Comparison of ENCODE assay signal across 9 cellular contexts in the genomic region with DNA sequence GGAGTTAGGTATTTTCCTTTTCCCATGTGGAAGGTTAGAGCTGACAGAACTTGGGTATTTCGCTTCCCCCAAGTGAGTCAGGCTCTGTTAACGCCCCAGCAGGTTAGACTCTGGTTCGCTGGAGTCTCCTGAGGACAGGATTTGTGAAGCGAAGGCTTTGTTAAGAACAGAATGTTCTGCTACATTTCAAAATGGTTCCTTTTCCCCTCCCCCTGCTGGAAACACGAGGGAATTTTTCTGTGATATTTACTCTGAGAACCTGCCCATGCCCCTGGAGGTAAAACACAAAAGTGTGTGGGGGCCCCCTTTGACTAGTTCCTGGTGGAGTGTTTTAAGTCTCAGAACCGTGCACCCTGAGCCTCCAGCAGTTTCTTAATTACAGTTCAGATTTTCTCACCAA.
A peak's percentile ranks its signal among the peaks of the same experiment; 100 is the strongest.
DNase-seq lines count a peak whose midpoint lies in the region; ATAC-seq and TF ChIP-seq lines count a peak whose summit lies in the region.
"Had no signal": no experiment of that assay in that cellular context is flagged by ENCODE, and none has a peak within 500 bp of the region (broad histone marks: within the 10 kb centered on the region; RNA-seq: fewer than 3 reads in every experiment).

No MANE protein-coding gene starts in this region.

- H3K27me3 Mint-ChIP-seq in activated T-cell treated with anti-CD3 and anti-CD28 coated beads, Interleukin-2, amount 50 U/mL, for 24 hours: peaks cover 6% of the 10 kb centered on the region
- H3K27me3 Mint-ChIP-seq: activated B cell treated with CpG ODN at 0.5 μM for 24 hours had no signal

- intact Hi-C loops in OCI-LY7 (cut with micrococcal nuclease; ENCODE audit: unreplicated experiment) (no loop called here), sciatic nerve (cut with DNase I) (no loop called here)

- H3K27ac Mint-ChIP-seq in activated T-cell treated with anti-CD3 and anti-CD28 coated beads, Interleukin-2, amount 50 U/mL, for 24 hours: no peak overlapping the region
- H3K27ac Mint-ChIP-seq: activated B cell treated with CpG ODN at 0.5 μM for 24 hours had no signal

- H3K4me2 ChIP-seq in OCI-LY7 (ENCODE audit: low read length): no peak overlapping the region

- H4K20me1 ChIP-seq in OCI-LY7 (ENCODE audit: insufficient read depth, low read length): no peaks in the 10 kb centered on the region

- 0 out of 2 replicates have a peak, but pooled peaks have one; percentile 25 for TF ChIP-seq CTCF in OCI-LY7 (conservative IDR thresholded peaks at IDR 0.05; ENCODE audit: low read length)

- H3K4me1 ChIP-seq in OCI-LY7 (ENCODE audit: insufficient read depth, low read length, poor library complexity, severe bottlenecking): no peaks in the 10 kb centered on the region

- ATAC-seq in sciatic nerve (peak; percentile 75), HG02870 (IDR thresholded peaks at IDR 0.05; ENCODE audit: unreplicated experiment) (no peak)

- no peaks in the 10 kb centered on the region for H3K79me2 ChIP-seq in OCI-LY7 (ENCODE audit: insufficient read depth, low read depth, low read length)

- no peak overlapping the region for H3K27ac ChIP-seq in OCI-LY7 (ENCODE audit: low read depth, low read length, poor library complexity, severe bottlenecking)

- no peaks in the 10 kb centered on the region for H3K9me3 Mint-ChIP-seq in activated T-cell treated with anti-CD3 and anti-CD28 coated beads, Interleukin-2, amount 50 U/mL, for 24 hours
- H3K9me3 Mint-ChIP-seq: activated B cell treated with CpG ODN at 0.5 μM for 24 hours had no signal

- BruUV-seq in OCI-LY7 (replicated peaks; lab: Mats Ljungman, UMichigan): no TSS peak

- peak; percentile 2 for DNase-seq in NCI-H1436 (lab: John Stamatoyannopoulos, UW)
- no peak for DNase-seq in NCI-H1436 treated with DMSO at 0.1 percent for 48 hours (lab: John Stamatoyannopoulos, UW)
- no peak for DNase-seq in OCI-LY7 (ENCODE audit: low spot score)
- DNase-seq in erythroblast (lab: John Stamatoyannopoulos, UW): peak; percentile 34 to 51
- no peak for DNase-seq in sciatic nerve (ENCODE audit: low spot score)
- DNase-seq in activated T-cell treated with anti-CD3 and anti-CD28 coated beads, Interleukin-2, amount 50 U/mL, for 24 hours: no peak
- DNase-seq in AG20443 (ENCODE audit: low spot score): no peak
- DNase-seq: activated B cell treated with CpG ODN at 0.5 μM for 24 hours had no signal

- no peaks in the 10 kb centered on the region for H3K36me3 Mint-ChIP-seq in activated T-cell treated with anti-CD3 and anti-CD28 coated beads, Interleukin-2, amount 50 U/mL, for 24 hours (ENCODE audit: low read depth)

- CTCF ChIA-PET in OCI-LY7 (lab: Charles Lee; ENCODE audit: unreplicated experiment): interaction anchor here (0.6 kb wide), 1 partner anchor 30 kb away, joined by 6 read pairs; no protein-coding TSS in a partner anchor

- TF ChIP-seq POLR2A in erythroblast (IDR thresholded peaks at IDR 0.05; ENCODE audit: low read length): no peak

- H3K4me1 Mint-ChIP-seq in activated T-cell treated with anti-CD3 and anti-CD28 coated beads, Interleukin-2, amount 50 U/mL, for 24 hours (ENCODE audit: low read depth): no peaks in the 10 kb centered on the region
- H3K4me1 Mint-ChIP-seq: activated B cell treated with CpG ODN at 0.5 μM for 24 hours had no signal

- no peaks in the 10 kb centered on the region for H3K9me2 ChIP-seq in OCI-LY7 (ENCODE audit: insufficient read depth, low read length)

- POLR2A ChIA-PET in OCI-LY7 (lab: Charles Lee): no interaction called here

- no peak overlapping the region for H2AFZ ChIP-seq in OCI-LY7 (ENCODE audit: low read length)

- H3K36me3 ChIP-seq in OCI-LY7 (ENCODE audit: insufficient read depth, low read length): no peaks in the 10 kb centered on the region

- H3K4me3 Mint-ChIP-seq in activated T-cell treated with anti-CD3 and anti-CD28 coated beads, Interleukin-2, amount 50 U/mL, for 24 hours: no peak overlapping the region
- H3K4me3 Mint-ChIP-seq: activated B cell treated with CpG ODN at 0.5 μM for 24 hours had no signal

- H3K4me3 ChIP-seq in OCI-LY7 (ENCODE audit: low read depth, low read length, poor library complexity, severe bottlenecking): no peak overlapping the region

- H3K9me3 ChIP-seq in OCI-LY7 (ENCODE audit: low read length): no peaks in the 10 kb centered on the region

Comparison
In these comparisons a context has a peak if more than half of its experiments do, and no peak if none do; other contexts are left out.
1. DNase-seq: peak in NCI-H1436 (single experiment) and erythroblast (2 of 2); none in NCI-H1436 treated with DMSO at 0.1 percent for 48 hours (single experiment), OCI-LY7 (single experiment), sciatic nerve (single experiment), activated T-cell treated with anti-CD3 and anti-CD28 coated beads, Interleukin-2, amount 50 U/mL, for 24 hours (single experiment) and AG20443 (single experiment).